8 cellular contexts compared by ENCODE assay signal in the genomic region with DNA sequence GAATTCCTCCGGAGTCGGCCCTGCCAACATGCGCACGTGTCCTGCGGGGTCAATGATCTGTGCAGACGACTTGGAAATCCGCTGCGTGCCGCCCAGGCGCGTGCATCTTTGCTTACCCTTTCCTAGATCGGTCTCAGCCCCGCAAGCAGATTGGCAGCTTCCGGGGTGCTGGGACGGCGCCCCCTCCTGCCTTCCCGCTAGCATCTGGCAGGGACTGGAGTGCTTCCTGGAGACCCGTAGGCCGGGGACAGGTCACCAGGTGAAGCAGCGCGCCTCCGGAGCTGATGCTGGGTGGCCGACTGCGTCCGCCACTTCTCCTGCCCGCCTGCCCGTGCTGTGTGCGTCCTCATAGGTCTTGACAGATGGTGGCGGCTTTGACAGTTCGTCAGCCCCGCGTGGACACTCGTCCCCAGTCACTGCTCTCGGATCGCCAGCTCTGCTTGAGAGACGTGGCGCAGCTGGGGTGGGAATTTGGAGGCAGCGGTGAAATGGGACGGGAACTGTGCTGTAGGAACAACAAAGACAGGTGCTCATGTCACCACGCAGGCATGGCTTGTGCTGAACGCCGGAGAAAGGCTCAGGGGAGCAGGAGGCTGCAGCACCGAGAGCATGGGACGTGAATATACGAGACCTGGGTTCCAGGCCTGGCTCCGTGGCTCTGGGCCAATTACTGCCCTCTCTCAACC. TPM values are rescaled to one million over a fixed set of nuclear protein-coding genes. Genes with fewer than 3 reads are reported as not detected.
A peak's percentile ranks its signal among the peaks of the same experiment; 100 is the strongest.
DNase-seq lines count a peak whose midpoint lies in the region; ATAC-seq, FAIRE-seq and TF ChIP-seq lines count a peak whose summit lies in the region.

No MANE protein-coding gene starts in this region.

- H3K36me3 ChIP-seq in endodermal cell (ENCODE audit: control insufficient read depth, insufficient read depth, low read length): no peaks in the 10 kb centered on the region
- H3K36me3 ChIP-seq in naive thymus-derived CD4-positive, alpha-beta T cell (ENCODE audit: control insufficient read depth in 2 of 3, insufficient read depth in 3 of 3, low read length in 3 of 3): no peaks in the 10 kb centered on the region

- peaks cover 65% of the 10 kb centered on the region for H3K27me3 ChIP-seq in endodermal cell (ENCODE audit: control insufficient read depth, insufficient read depth, low read length, poor library complexity, severe bottlenecking)
- no peaks in the 10 kb centered on the region for H3K27me3 ChIP-seq in naive thymus-derived CD4-positive, alpha-beta T cell (ENCODE audit: control insufficient read depth in 2 of 2, insufficient read depth in 2 of 2, low read length in 2 of 2)

- intact Hi-C loops in naive thymus-derived CD4-positive, alpha-beta T cell (cut with micrococcal nuclease): loop anchor here (1.0 to 10.0 kb wide), 5 partner anchors 171 to 493 kb away; partner anchors contain the start of genes PDZD8 (in 1 of the 2) and SHTN1 (in 1 of the 2)

- no peaks in the 10 kb centered on the region for H3K9me3 Mint-ChIP-seq in endodermal cell
- H3K9me3 Mint-ChIP-seq in naive thymus-derived CD4-positive, alpha-beta T cell: no peaks in the 10 kb centered on the region

- DNase-seq in AG09309 (ENCODE audit: low read depth) (no peak), SK-MEL-5 (ENCODE audit: low read depth, low spot score) (peak; percentile 14), endodermal cell (peak; percentile 72), NCI-H1436 (lab: John Stamatoyannopoulos, UW) (no peak), RCC 7860 (ENCODE audit: low spot score) (no peak)
- peak in 3 of 9 donors; percentile 16 to 40 (median 34) for DNase-seq in naive thymus-derived CD4-positive, alpha-beta T cell

- no peak overlapping the region for H3K27ac ChIP-seq in endodermal cell (ENCODE audit: low read depth, low read length)
- no peak overlapping the region for H3K27ac ChIP-seq in naive thymus-derived CD4-positive, alpha-beta T cell (ENCODE audit: low read depth, low read length)

- peak; percentile 45 for ATAC-seq in GM18511 (IDR thresholded peaks at IDR 0.05; ENCODE audit: unreplicated experiment)
- ATAC-seq in HG02973 (IDR thresholded peaks at IDR 0.05; ENCODE audit: unreplicated experiment): peak; percentile 38
- ATAC-seq in naive thymus-derived CD4-positive, alpha-beta T cell: peak; percentile 67

- H3K27ac Mint-ChIP-seq in endodermal cell: no peak overlapping the region
- H3K27ac Mint-ChIP-seq in naive thymus-derived CD4-positive, alpha-beta T cell: peak overlapping the region in 5 of 9 donors; percentile 58 to 88 (median 70)

- H3K4me1 Mint-ChIP-seq in endodermal cell: peaks cover 13% of the 10 kb centered on the region
- H3K4me1 Mint-ChIP-seq in naive thymus-derived CD4-positive, alpha-beta T cell: peaks cover 0 to 18% (median 14%) of the 10 kb centered on the region in 7 donors

- CTCF ChIA-PET in naive thymus-derived CD4-positive, alpha-beta T cell (lab: Charles Lee): interaction anchor here (0.7 to 2.7 kb wide), 18 partner anchors 10 to 492 kb away, joined by 3 to 27 read pairs (median 4); no protein-coding TSS in a partner anchor

- in situ Hi-C loops in SK-MEL-5 (cut with HindIII; ENCODE audit: low pct_unique_long_range_greater_than_20kb, low sequenced_read_pairs): loop anchor here (25.0 kb wide), 1 partner anchor 488 kb away; no protein-coding TSS in a partner anchor

- H3K9ac ChIP-seq in endodermal cell (ENCODE audit: extremely low read depth, low read length, poor library complexity, severe bottlenecking): no peak overlapping the region

- peak overlapping the region; percentile 37 for H3K4me3 ChIP-seq in AG09309 (ENCODE audit: control insufficient read depth, low read depth, low read length)
- H3K4me3 ChIP-seq in endodermal cell (ENCODE audit: low read length): peak overlapping the region; percentile 74
- H3K4me3 ChIP-seq in naive thymus-derived CD4-positive, alpha-beta T cell (ENCODE audit: low read length): peak overlapping the region; percentile 57

- WGBS in endodermal cell (ENCODE audit: insufficient coverage in 1 of 2, insufficient read length in 1 of 2), 2 experiments: 3 to 5% methylated on average over 35 to 46 of the region's 46 CpGs

- POLR2A ChIA-PET in naive thymus-derived CD4-positive, alpha-beta T cell (lab: Charles Lee): interaction anchor here (1.6 kb wide), 1 partner anchor 9 kb away, joined by 5 read pairs; no protein-coding TSS in a partner anchor

- no peak for FAIRE-seq in RCC 7860 (lab: Jason Lieb, UNC)

- no peaks in the 10 kb centered on the region for H3K36me3 Mint-ChIP-seq in endodermal cell (ENCODE audit: low read depth)
- H3K36me3 Mint-ChIP-seq in naive thymus-derived CD4-positive, alpha-beta T cell: no peaks in the 10 kb centered on the region

- peak overlapping the region; percentile 63 for H3K4me3 Mint-ChIP-seq in endodermal cell
- H3K4me3 Mint-ChIP-seq in naive thymus-derived CD4-positive, alpha-beta T cell: peak overlapping the region; percentile 85 to 94 (median 90)

- H3K27me3 Mint-ChIP-seq in endodermal cell (ENCODE audit: insufficient read depth): peaks cover 88% of the 10 kb centered on the region
- H3K27me3 Mint-ChIP-seq in naive thymus-derived CD4-positive, alpha-beta T cell: peaks cover 26 to 44% (median 27%) of the 10 kb centered on the region in 5 donors

- H3K4me1 ChIP-seq in endodermal cell (ENCODE audit: control insufficient read depth, insufficient read depth, low read length): no peaks in the 10 kb centered on the region
- H3K4me1 ChIP-seq in naive thymus-derived CD4-positive, alpha-beta T cell (ENCODE audit: control insufficient read depth in 2 of 2, insufficient read depth in 2 of 2, low read length in 2 of 2): peaks cover 7 to 10% of the 10 kb centered on the region in 2 donors

- no peaks in the 10 kb centered on the region for H3K9me3 ChIP-seq in endodermal cell (ENCODE audit: control insufficient read depth, low read length)
- H3K9me3 ChIP-seq in naive thymus-derived CD4-positive, alpha-beta T cell (ENCODE audit: control insufficient read depth in 2 of 3, low read length in 3 of 3): no peaks in the 10 kb centered on the region

- TF ChIP-seq CTCF in AG09309 (IDR thresholded peaks at IDR 0.05; ENCODE audit: control insufficient read depth, insufficient read depth, low read depth, low read length, missing control alignments): no peak
- TF ChIP-seq CTCF in endodermal cell (conservative IDR thresholded peaks at IDR 0.05): peak; percentile 22

RNA-seq across cellular contexts. Expression of gene KCNK18, which starts 21.9 kb away (rescaled TPM):
- not detected in 2 replicates for total RNA-seq in SK-MEL-5 (2014; rRNA removed; shearing (Covaris generic))
- polyA plus RNA-seq in SK-MEL-5 (2015; cell fraction: cytosol; rRNA removed): not detected in 2 replicates
- not detected in 2 replicates for polyA plus RNA-seq in SK-MEL-5 (2015; cell fraction: nucleus; rRNA removed)
- total RNA-seq in endodermal cell: not detected
- polyA plus RNA-seq in endodermal cell (2013, experiment 1 of 2): not detected
- not detected for polyA plus RNA-seq in endodermal cell (2013, experiment 2 of 2)
- not detected for total RNA-seq in naive thymus-derived CD4-positive, alpha-beta T cell
- not detected for polyA plus RNA-seq in naive thymus-derived CD4-positive, alpha-beta T cell

RNA-seq across cellular contexts. Expression of gene VAX1, which starts 37.3 kb away (rescaled TPM):
- total RNA-seq in SK-MEL-5 (2014; rRNA removed; shearing (Covaris generic)): 1.1 and 1.3 TPM in 2 replicates
- 2.0 and 2.6 TPM in 2 replicates for polyA plus RNA-seq in SK-MEL-5 (2015; cell fraction: cytosol; rRNA removed)
- polyA plus RNA-seq in SK-MEL-5 (2015; cell fraction: nucleus; rRNA removed): 2.3 and 2.7 TPM in 2 replicates
- 1 to 10 TPM; 3.2 to 3.5 TPM for total RNA-seq in endodermal cell
- polyA plus RNA-seq in endodermal cell (2013, experiment 1 of 2): 0.53 TPM
- 0.46 TPM for polyA plus RNA-seq in endodermal cell (2013, experiment 2 of 2)
- not detected for total RNA-seq in naive thymus-derived CD4-positive, alpha-beta T cell
- polyA plus RNA-seq in naive thymus-derived CD4-positive, alpha-beta T cell: not detected

Comparison
In these comparisons a context has a peak if more than half of its experiments do, and no peak if none do; other contexts are left out.
1. DNase-seq: peak in SK-MEL-5 (single experiment) and endodermal cell (single experiment); none in AG09309 (single experiment), NCI-H1436 (single experiment) and RCC 7860 (single experiment).
2. Peak in every context shown above with its lines, with median percentiles within 50 percentile points of each other: H3K4me3 ChIP-seq and ATAC-seq.